Comparison of ENCODE assay signal across 2 cellular contexts in genomic region chr1:215128514-215128913, GRCh38.
A peak's percentile ranks its signal among the peaks of the same experiment; 100 is the strongest.
TF ChIP-seq lines count a peak whose summit lies in the region.

No MANE protein-coding gene starts in this region.

TF ChIP-seq in HCT116, 20 proteins besides CTCF, POLR2A, EP300 and RAD21 (continued from another document):
- TF ChIP-seq, protein P1, sequence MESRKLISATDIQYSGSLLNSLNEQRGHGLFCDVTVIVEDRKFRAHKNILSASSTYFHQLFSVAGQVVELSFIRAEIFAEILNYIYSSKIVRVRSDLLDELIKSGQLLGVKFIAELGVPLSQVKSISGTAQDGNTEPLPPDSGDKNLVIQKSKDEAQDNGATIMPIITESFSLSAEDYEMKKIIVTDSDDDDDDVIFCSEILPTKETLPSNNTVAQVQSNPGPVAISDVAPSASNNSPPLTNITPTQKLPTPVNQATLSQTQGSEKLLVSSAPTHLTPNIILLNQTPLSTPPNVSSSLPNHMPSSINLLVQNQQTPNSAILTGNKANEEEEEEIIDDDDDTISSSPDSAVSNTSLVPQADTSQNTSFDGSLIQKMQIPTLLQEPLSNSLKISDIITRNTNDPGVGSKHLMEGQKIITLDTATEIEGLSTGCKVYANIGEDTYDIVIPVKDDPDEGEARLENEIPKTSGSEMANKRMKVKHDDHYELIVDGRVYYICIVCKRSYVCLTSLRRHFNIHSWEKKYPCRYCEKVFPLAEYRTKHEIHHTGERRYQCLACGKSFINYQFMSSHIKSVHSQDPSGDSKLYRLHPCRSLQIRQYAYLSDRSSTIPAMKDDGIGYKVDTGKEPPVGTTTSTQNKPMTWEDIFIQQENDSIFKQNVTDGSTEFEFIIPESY (IDR thresholded peaks at IDR 0.05; ENCODE audit: extremely low read depth, insufficient replicate concordance, low read length), result no peak
- TF ChIP-seq YY1 (IDR thresholded peaks at IDR 0.05; ENCODE audit: extremely low read depth, insufficient replicate concordance, low read depth, low read length) (no peak), ZNF274 (IDR thresholded peaks at IDR 0.05; ENCODE audit: low read depth, low read length) (no peak), SP1 (IDR thresholded peaks at IDR 0.05; ENCODE audit: low read depth) (no peak), POLR2AphosphoS5 (IDR thresholded peaks at IDR 0.05; ENCODE audit: low read depth, low read length) (no peak), SIN3A (IDR thresholded peaks at IDR 0.05; ENCODE audit: low read depth) (no peak), EZH2 (IDR thresholded peaks at IDR 0.05) (no peak), ELF1 (IDR thresholded peaks at IDR 0.05; ENCODE audit: borderline replicate concordance, low read depth) (no peak), EZH2phosphoT487 (IDR thresholded peaks at IDR 0.05; ENCODE audit: borderline replicate concordance) (no peak)
- TF ChIP-seq, protein P2, sequence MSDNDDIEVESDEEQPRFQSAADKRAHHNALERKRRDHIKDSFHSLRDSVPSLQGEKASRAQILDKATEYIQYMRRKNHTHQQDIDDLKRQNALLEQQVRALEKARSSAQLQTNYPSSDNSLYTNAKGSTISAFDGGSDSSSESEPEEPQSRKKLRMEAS (IDR thresholded peaks at IDR 0.05), result no peak

TF ChIP-seq in K562, 482 proteins besides CTCF, POLR2A, EP300 and RAD21 (continued from another document):
- peak; percentile 28; the same call in 1 of the 2 replicates for TF ChIP-seq MAFG (tag; conservative IDR thresholded peaks at IDR 0.05)
- no peak for TF ChIP-seq SRSF1 (IDR thresholded peaks at IDR 0.05; ENCODE audit: low read depth, low read length)
- TF ChIP-seq POLR2B (IDR thresholded peaks at IDR 0.05; ENCODE audit: low read depth, partially characterized antibody), result no peak
- TF ChIP-seq EHMT2 (IDR thresholded peaks at IDR 0.05), result no peak
- peak; percentile 40; the same call in 1 of the 2 replicates for TF ChIP-seq MAFF (IDR thresholded peaks at IDR 0.05; ENCODE audit: low read length)
- TF ChIP-seq, protein P3, sequence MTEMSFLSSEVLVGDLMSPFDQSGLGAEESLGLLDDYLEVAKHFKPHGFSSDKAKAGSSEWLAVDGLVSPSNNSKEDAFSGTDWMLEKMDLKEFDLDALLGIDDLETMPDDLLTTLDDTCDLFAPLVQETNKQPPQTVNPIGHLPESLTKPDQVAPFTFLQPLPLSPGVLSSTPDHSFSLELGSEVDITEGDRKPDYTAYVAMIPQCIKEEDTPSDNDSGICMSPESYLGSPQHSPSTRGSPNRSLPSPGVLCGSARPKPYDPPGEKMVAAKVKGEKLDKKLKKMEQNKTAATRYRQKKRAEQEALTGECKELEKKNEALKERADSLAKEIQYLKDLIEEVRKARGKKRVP (CRISPR knock-in tag; IDR thresholded peaks at IDR 0.05), result no peak
- peak; percentile 55 for TF ChIP-seq NFE2 (IDR thresholded peaks at IDR 0.05; ENCODE audit: low read depth)
TF ChIP-seq in K562: peak in this region for 4.
